Comparison of ENCODE assay signal across 10 cellular contexts in the genomic region with DNA sequence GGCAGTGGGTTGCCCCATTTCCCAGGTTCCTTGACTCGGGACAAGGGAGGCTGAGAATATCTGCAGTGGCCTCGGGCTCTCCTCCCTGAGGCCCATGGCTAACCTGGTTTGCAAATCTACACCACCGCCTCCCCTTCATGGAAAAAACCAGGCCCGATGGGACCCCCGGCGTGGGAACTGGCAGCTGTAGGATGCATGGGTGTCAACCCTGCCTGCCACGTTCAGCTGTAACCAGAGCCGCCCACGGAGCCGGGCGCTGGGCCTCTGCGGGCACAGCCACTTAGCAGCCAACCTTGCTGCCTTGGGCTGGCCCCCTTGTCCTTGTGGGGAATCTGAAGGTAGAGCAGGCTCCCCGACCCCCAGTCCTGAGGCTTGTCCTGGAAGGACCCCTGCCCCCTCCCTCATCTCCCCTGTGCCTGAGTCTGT. TPM values are rescaled to one million over a fixed set of nuclear protein-coding genes. Genes with fewer than 3 reads are reported as not detected.
DNase-seq lines count a peak whose midpoint lies in the region; ATAC-seq and TF ChIP-seq lines count a peak whose summit lies in the region.
"Had no signal": no experiment of that assay in that cellular context is flagged by ENCODE, and none has a peak within 500 bp of the region (broad histone marks: within the 10 kb centered on the region; RNA-seq: fewer than 3 reads in every experiment).

No MANE protein-coding gene starts in this region.

- no TSS peak for BruUV-seq in OCI-LY7 (replicated peaks; lab: Mats Ljungman, UMichigan)

- H3K4me3 ChIP-seq in CD8-positive, alpha-beta memory T cell (ENCODE audit: low read length): no peak overlapping the region
- no peak overlapping the region for H3K4me3 ChIP-seq in OCI-LY7 (ENCODE audit: low read depth, low read length, poor library complexity, severe bottlenecking)
- peak overlapping the region; percentile 50 to 77 for H3K4me3 ChIP-seq in foreskin fibroblast (ENCODE audit: low read depth in 1 of 2, low read length in 2 of 2)
- peak overlapping the region; percentile 74 for H3K4me3 ChIP-seq in psoas muscle

- no peak overlapping the region for H3K27ac ChIP-seq in CD8-positive, alpha-beta memory T cell (ENCODE audit: low read depth, low read length)
- H3K27ac ChIP-seq in OCI-LY7 (ENCODE audit: low read depth, low read length, poor library complexity, severe bottlenecking) (no peak overlapping the region), psoas muscle (peak overlapping the region; percentile 89)

- H3K4me3 Mint-ChIP-seq in CD8-positive, alpha-beta memory T cell: peak overlapping the region; percentile 80 to 90 (median 88)

- H3K9me3 ChIP-seq in CD8-positive, alpha-beta memory T cell (ENCODE audit: low read length): no peaks in the 10 kb centered on the region
- H3K9me3 ChIP-seq in OCI-LY7 (ENCODE audit: low read length): no peaks in the 10 kb centered on the region
- H3K9me3 ChIP-seq in psoas muscle: no peaks in the 10 kb centered on the region
- H3K9me3 ChIP-seq: heart right ventricle had no signal

- peak overlapping the region in 4 of 8 donors; percentile 24 to 47 (median 34) for H3K27ac Mint-ChIP-seq in CD8-positive, alpha-beta memory T cell

- no peak for DNase-seq in CD8-positive, alpha-beta memory T cell
- DNase-seq in OCI-LY7 (ENCODE audit: low spot score): no peak
- DNase-seq in foreskin fibroblast: no peak
- peak in 1 of 2 donors; percentile 74 for DNase-seq in psoas muscle
- no peak for DNase-seq in SIG-M5 treated with dmso at 0.1 percent for 504 hours (lab: John Stamatoyannopoulos, UW; ENCODE audit: unreplicated experiment)
- no peak for DNase-seq in activated effector memory CD4-positive, alpha-beta T cell treated with anti-CD3 and anti-CD28 coated beads, Interleukin-2, amount 50 U/mL, for 16 hours
- DNase-seq in nucleus accumbens (lab: John Stamatoyannopoulos, UW): no peak
- DNase-seq: KBM-7 had no signal

- POLR2A ChIA-PET in CD8-positive, alpha-beta memory T cell (lab: Charles Lee): interaction anchor here (2.3 kb wide), 1 partner anchor 48 kb away, joined by 15 read pairs; no protein-coding TSS in a partner anchor
- POLR2A ChIA-PET in OCI-LY7 (lab: Charles Lee): interaction anchor here (1.2 kb wide), 1 partner anchor 20 kb away, joined by 3 read pairs; no protein-coding TSS in a partner anchor

- H3K4me2 ChIP-seq in OCI-LY7 (ENCODE audit: low read length): 0 out of 2 replicates have a peak overlapping the region, but pooled peaks have one; percentile 84

- peaks cover 17% of the 10 kb centered on the region for H3K4me1 ChIP-seq in CD8-positive, alpha-beta memory T cell (ENCODE audit: insufficient read depth, low read length)
- H3K4me1 ChIP-seq in OCI-LY7 (ENCODE audit: insufficient read depth, low read length, poor library complexity, severe bottlenecking) (peaks cover 9% of the 10 kb centered on the region), psoas muscle (peaks cover 45% of the 10 kb centered on the region)

- H3K36me3 Mint-ChIP-seq in CD8-positive, alpha-beta memory T cell: peaks cover 0 to 5% (median 0%) of the 10 kb centered on the region in 3 donors

- H2AFZ ChIP-seq in OCI-LY7 (ENCODE audit: low read length): no peak overlapping the region

- 39 to 62% (median 43%) methylated on average over 12 to 13 of the region's 13 CpGs for WGBS in psoas muscle, 3 donors

- intact Hi-C loops in OCI-LY7 (cut with micrococcal nuclease; ENCODE audit: unreplicated experiment): no loop called here
- intact Hi-C loops in psoas muscle (cut with DNase I): loop anchor here in 1 of 2 donors (10.0 kb wide), 1 partner anchor 236 kb away; no protein-coding TSS in a partner anchor

- peak in 2 of 4 donors; percentile 27 to 42 for ATAC-seq in psoas muscle
- no peak for ATAC-seq in HG02970 (IDR thresholded peaks at IDR 0.05; ENCODE audit: low FRiP score, unreplicated experiment)

- H3K79me2 ChIP-seq in OCI-LY7 (ENCODE audit: insufficient read depth, low read depth, low read length): no peaks in the 10 kb centered on the region

- peaks cover 0 to 41% (median 11%) of the 10 kb centered on the region in 3 donors for H3K4me1 Mint-ChIP-seq in CD8-positive, alpha-beta memory T cell

- no peaks in the 10 kb centered on the region for H3K27me3 ChIP-seq in CD8-positive, alpha-beta memory T cell (ENCODE audit: insufficient read depth, low read length, poor library complexity, severe bottlenecking)
- no peaks in the 10 kb centered on the region for H3K27me3 ChIP-seq in psoas muscle (ENCODE audit: insufficient read depth in 3 of 3, low read length in 2 of 3)
- H3K27me3 ChIP-seq: heart right ventricle had no signal

- no peaks in the 10 kb centered on the region for H3K9me3 Mint-ChIP-seq in CD8-positive, alpha-beta memory T cell

- TF ChIP-seq CTCF in OCI-LY7 (conservative IDR thresholded peaks at IDR 0.05; ENCODE audit: low read length) (no peak), foreskin fibroblast (IDR thresholded peaks at IDR 0.05; ENCODE audit: low read depth, low read length) (no peak), psoas muscle (IDR thresholded peaks at IDR 0.05) (no peak)

- no peaks in the 10 kb centered on the region for H3K27me3 Mint-ChIP-seq in CD8-positive, alpha-beta memory T cell

- H3K36me3 ChIP-seq in CD8-positive, alpha-beta memory T cell (ENCODE audit: insufficient read depth, low read length): no peaks in the 10 kb centered on the region
- H3K36me3 ChIP-seq in OCI-LY7 (ENCODE audit: insufficient read depth, low read length) (no peaks in the 10 kb centered on the region), psoas muscle (ENCODE audit: insufficient read depth in 1 of 2, low read depth in 1 of 2) (no peaks in the 10 kb centered on the region)
- H3K36me3 ChIP-seq: heart right ventricle had no signal

- H3K9me2 ChIP-seq in OCI-LY7 (ENCODE audit: insufficient read depth, low read length): no peaks in the 10 kb centered on the region

- no peaks in the 10 kb centered on the region for H4K20me1 ChIP-seq in OCI-LY7 (ENCODE audit: insufficient read depth, low read length)

- CTCF ChIA-PET in CD8-positive, alpha-beta memory T cell (lab: Charles Lee): interaction anchor here (4.0 kb wide), 1 partner anchor 48 kb away, joined by 17 read pairs; no protein-coding TSS in a partner anchor
- CTCF ChIA-PET in OCI-LY7 (lab: Charles Lee; ENCODE audit: unreplicated experiment): no interaction called here

RNA-seq across cellular contexts. Expression of a gene that starts 1.6 kb away (rescaled TPM):
- total RNA-seq in CD8-positive, alpha-beta memory T cell: 1 to 10 TPM; 3.1 to 3.7 TPM
- polyA plus RNA-seq in CD8-positive, alpha-beta memory T cell: 4.4 TPM
- total RNA-seq in OCI-LY7 (2014; rRNA removed; shearing (Covaris generic)): 4.6 and 5.9 TPM in 2 replicates
- total RNA-seq in OCI-LY7 (2022) (9.4 and 10.6 TPM in 2 replicates), psoas muscle (10 to 100 TPM; 14.5 to 25.0 (median 21.9) TPM)
- polyA plus RNA-seq in psoas muscle: 10 to 100 TPM; 18.6 to 35.2 (median 23.4) TPM

Comparison
In these comparisons a context has a peak if more than half of its experiments do, and no peak if none do; other contexts are left out.
1. H3K4me3 ChIP-seq: peak in foreskin fibroblast (2 of 2) and psoas muscle (single experiment); none in CD8-positive, alpha-beta memory T cell (single experiment) and OCI-LY7 (single experiment).